ENCODE assay signal across 10 cellular contexts in the genomic region with DNA sequence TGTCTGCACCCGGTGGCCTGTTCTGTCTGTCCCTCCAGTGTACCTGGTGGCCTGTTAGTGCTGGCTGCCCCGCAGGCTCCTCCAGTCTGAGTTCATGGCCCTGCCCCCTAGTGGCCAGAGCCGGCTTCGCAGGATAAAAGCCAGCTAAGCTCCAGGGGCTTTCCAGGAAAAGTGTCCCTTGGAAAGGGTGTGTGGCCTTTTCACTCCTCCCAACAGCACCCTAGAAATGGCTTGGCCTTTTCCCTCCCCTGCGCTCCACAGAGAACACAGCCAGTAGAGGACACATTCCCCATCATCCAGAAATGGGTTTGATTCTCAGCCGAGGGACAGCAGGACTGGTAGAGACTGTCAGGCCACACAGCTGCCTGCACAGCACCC. TPM values are rescaled to one million over a fixed set of nuclear protein-coding genes. Genes with fewer than 3 reads are reported as not detected.
DNase-seq lines count a peak whose midpoint lies in the region; ATAC-seq and TF ChIP-seq lines count a peak whose summit lies in the region.
"Not testable (repeated sequence)": the region's sequence is repeated elsewhere in the genome, so short reads cannot be mapped to it uniquely, and the experiment has no call there.
"Had no signal": no experiment of that assay in that cellular context is flagged by ENCODE, and none has a peak within 500 bp of the region (broad histone marks: within the 10 kb centered on the region; RNA-seq: fewer than 3 reads in every experiment).

No MANE protein-coding gene starts in this region.

- not testable (repeated sequence) for H3K4me1 Mint-ChIP-seq in activated naive CD8-positive, alpha-beta T cell treated with anti-CD3 and anti-CD28 coated beads for 36 hours; natural killer cell

- intact Hi-C loops in natural killer cell (cut with micrococcal nuclease): not testable (repeated sequence)

- H3K27me3 Mint-ChIP-seq in activated naive CD8-positive, alpha-beta T cell treated with anti-CD3 and anti-CD28 coated beads for 36 hours; natural killer cell (ENCODE audit: low read depth in 2 of 2): not testable (repeated sequence)

- TF ChIP-seq CTCF in 22Rv1 (IDR thresholded peaks at IDR 0.05) (peak; percentile 60), MM.1S (IDR thresholded peaks at IDR 0.05; ENCODE audit: low read length) (peak; percentile 36), fibroblast of mammary gland (conservative IDR thresholded peaks at IDR 0.05; ENCODE audit: control insufficient read depth, insufficient read depth, low read depth, low read length) (peak; percentile 11), natural killer cell (IDR thresholded peaks at IDR 0.05) (peak; percentile 53)

- H3K9ac ChIP-seq in MM.1S (ENCODE audit: low read length): not testable (repeated sequence)

- not testable (repeated sequence) for H3K4me3 ChIP-seq in MM.1S (ENCODE audit: low read length); fibroblast of mammary gland (ENCODE audit: control insufficient read depth, low read depth, low read length)

- H3K36me3 Mint-ChIP-seq in activated naive CD8-positive, alpha-beta T cell treated with anti-CD3 and anti-CD28 coated beads for 36 hours; natural killer cell: not testable (repeated sequence)

- not testable (repeated sequence) for H3K36me3 ChIP-seq in MM.1S (replicated peaks; ENCODE audit: insufficient read depth, low read length)

- not testable (repeated sequence) for H3K9me2 ChIP-seq in MM.1S (replicated peaks; ENCODE audit: insufficient read depth, low read length)

- not testable (repeated sequence) for H3K4me1 ChIP-seq in MM.1S (ENCODE audit: low read length)

- not testable (repeated sequence) for H3K9me3 ChIP-seq in MM.1S (replicated peaks; ENCODE audit: insufficient read depth, low read length)

- DNase-seq in MM.1S; fibroblast of mammary gland (ENCODE audit: low read depth): not testable (repeated sequence)
- peak; percentile 48 to 51 for DNase-seq in activated CD4-positive, alpha-beta T cell treated with anti-CD3 and anti-CD28 coated beads, Interleukin-2, amount 50 U/mL, for 24 hours (ENCODE audit: low read depth in 1 of 2, low spot score in 1 of 2)
- DNase-seq in activated naive CD8-positive, alpha-beta T cell treated with anti-CD3 and anti-CD28 coated beads for 36 hours: peak; percentile 52
- peak; percentile 59 for DNase-seq in natural killer cell
- DNase-seq in stimulated activated CD4-positive, alpha-beta T cell treated with anti-CD3 and anti-CD28 coated beads, Interleukin-4, amount 100 ng/mL, for 24 hours: peak; percentile 65

- not testable (repeated sequence) for H3K4me2 ChIP-seq in MM.1S (ENCODE audit: low read depth, low read length)

- H3K79me2 ChIP-seq in MM.1S (ENCODE audit: low read length): not testable (repeated sequence)

- H3F3A ChIP-seq in MM.1S (ENCODE audit: insufficient read depth, low read length): not testable (repeated sequence)

- not testable (repeated sequence) for H3K9me3 Mint-ChIP-seq in activated naive CD8-positive, alpha-beta T cell treated with anti-CD3 and anti-CD28 coated beads for 36 hours; natural killer cell

- H2AFZ ChIP-seq in MM.1S (ENCODE audit: low read length): not testable (repeated sequence)

- not testable (repeated sequence) for H3K27me3 ChIP-seq in MM.1S (replicated peaks; ENCODE audit: insufficient read depth, low read length)

- ATAC-seq in GM18909 (IDR thresholded peaks at IDR 0.05; ENCODE audit: poor library complexity, unreplicated experiment) (peak; percentile 60), natural killer cell (peak; percentile 93 to 96 (median 96))

- not testable (repeated sequence) for H3K27ac ChIP-seq in 22Rv1; MM.1S (ENCODE audit: low read length)

- not testable (repeated sequence) for H3K27ac Mint-ChIP-seq in activated naive CD8-positive, alpha-beta T cell treated with anti-CD3 and anti-CD28 coated beads for 36 hours; natural killer cell

- not testable (repeated sequence) for H4K20me1 ChIP-seq in MM.1S (ENCODE audit: insufficient read depth, low read length)

- not testable (repeated sequence) for H3K4me3 Mint-ChIP-seq in activated naive CD8-positive, alpha-beta T cell treated with anti-CD3 and anti-CD28 coated beads for 36 hours; natural killer cell

RNA-seq across cellular contexts. Expression of a gene that starts 16.7 kb away (rescaled TPM):
- total RNA-seq in activated naive CD8-positive, alpha-beta T cell treated with anti-CD3 and anti-CD28 coated beads for 36 hours: not detected
- total RNA-seq in natural killer cell: not detected
- total RNA-seq: RPMI7951 had no signal

RNA-seq across cellular contexts. Expression of a gene that starts 36.6 kb away (rescaled TPM):
- total RNA-seq in activated naive CD8-positive, alpha-beta T cell treated with anti-CD3 and anti-CD28 coated beads for 36 hours: 10 to 100 TPM; 92.7 to 97.4 TPM
- 10 to 100 TPM; 38.8 to 56.3 (median 46.8) TPM for total RNA-seq in natural killer cell

RNA-seq across cellular contexts. Expression of a gene that starts 41.2 kb away (rescaled TPM):
- not detected for total RNA-seq in activated naive CD8-positive, alpha-beta T cell treated with anti-CD3 and anti-CD28 coated beads for 36 hours
- not detected for total RNA-seq in natural killer cell
- total RNA-seq: RPMI7951, temporal lobe had no signal

RNA-seq across cellular contexts. Expression of a gene that starts 47.5 kb away (rescaled TPM):
- 1 to 10 TPM; 5.4 to 7.3 TPM for total RNA-seq in activated naive CD8-positive, alpha-beta T cell treated with anti-CD3 and anti-CD28 coated beads for 36 hours
- total RNA-seq in natural killer cell: 100 to 1,000 TPM in 2 of 3 donors, 10 to 100 TPM in 1; 97.1 to 324 (median 112) TPM
